In the genomic region with DNA sequence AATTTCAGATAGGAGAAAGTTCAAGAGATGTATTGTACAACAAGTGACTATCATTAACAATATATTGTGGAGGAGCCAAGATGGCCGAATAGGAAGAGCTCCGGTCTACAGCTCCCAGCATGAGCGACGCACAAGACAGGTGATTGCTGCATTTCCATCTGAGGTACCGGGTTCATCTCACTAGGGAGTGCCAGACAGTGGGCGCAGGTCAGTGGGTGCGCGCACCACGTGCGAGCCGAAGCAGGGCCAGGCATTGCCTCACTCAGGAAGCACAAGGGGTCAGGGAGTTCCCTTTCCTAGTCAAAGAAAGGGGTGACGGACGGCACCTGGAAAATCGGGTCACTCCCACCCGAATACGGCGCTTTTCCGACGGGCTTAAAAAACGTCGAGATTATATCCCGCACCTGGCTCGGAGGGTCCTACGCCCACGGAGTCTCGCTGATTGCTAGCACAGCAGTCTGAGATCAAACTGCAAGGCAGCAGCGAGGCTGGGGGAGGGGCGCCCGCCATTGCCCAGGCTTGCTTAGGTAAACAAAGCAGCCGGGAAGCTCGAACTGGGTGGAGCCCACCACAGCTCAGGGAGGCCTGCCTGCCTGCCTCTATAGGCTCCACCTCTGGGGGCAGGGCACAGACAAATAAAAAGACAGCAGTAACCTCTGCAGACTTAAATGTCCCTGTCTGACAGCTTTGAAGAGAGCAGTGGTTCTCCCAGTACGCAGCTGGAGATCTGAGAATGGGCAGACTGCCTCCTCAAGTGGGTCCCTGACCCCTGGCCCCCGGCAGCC, we compare ENCODE assay signal across 7 cellular contexts. TPM values are rescaled to one million over a fixed set of nuclear protein-coding genes. Genes with fewer than 3 reads are reported as not detected.
A peak's percentile ranks its signal among the peaks of the same experiment; 100 is the strongest.
DNase-seq lines count a peak whose midpoint lies in the region; TF ChIP-seq lines count a peak whose summit lies in the region.
"Not testable (repeated sequence)": the region's sequence is repeated elsewhere in the genome, so short reads cannot be mapped to it uniquely, and the experiment has no call there.
"Had no signal": no experiment of that assay in that cellular context is flagged by ENCODE, and none has a peak within 500 bp of the region (broad histone marks: within the 10 kb centered on the region; RNA-seq: fewer than 3 reads in every experiment).

No MANE protein-coding gene starts in this region.

- not testable (repeated sequence) for H3K27me3 Mint-ChIP-seq in neural crest cell (ENCODE audit: low read depth)

- H3K27ac ChIP-seq in SJCRH30 = not testable (repeated sequence)

- not testable (repeated sequence) for TF ChIP-seq CTCF in fibroblast of villous mesenchyme (IDR thresholded peaks at IDR 0.05; ENCODE audit: insufficient read depth, low read depth, low read length); neural crest cell (conservative IDR thresholded peaks at IDR 0.05)

- H3K36me3 ChIP-seq in ES-I3 (ENCODE audit: insufficient read depth, low read length); SJCRH30: not testable (repeated sequence)

- H3K9me3 Mint-ChIP-seq in neural crest cell = peaks cover 17% of the 10 kb centered on the region

- not testable (repeated sequence) for H3K4me1 ChIP-seq in ES-I3 (ENCODE audit: insufficient read depth, low read length); SJCRH30

- TF ChIP-seq RAD21 in Ishikawa (IDR thresholded peaks at IDR 0.05; ENCODE audit: low read depth) = not testable (repeated sequence)

- H3K4me3 Mint-ChIP-seq in neural crest cell = peak overlapping the region; percentile 23

- peak overlapping the region; percentile 25 for H3K9ac ChIP-seq in ES-I3 (ENCODE audit: low read depth, low read length)

- not testable (repeated sequence) for H3K9me3 ChIP-seq in ES-I3 (ENCODE audit: control insufficient read depth, insufficient read depth, low read length); SJCRH30 (replicated peaks)

- H3K27ac Mint-ChIP-seq in neural crest cell (ENCODE audit: unreplicated experiment) = peak overlapping the region; percentile 50

- not testable (repeated sequence) for H3K4me1 Mint-ChIP-seq in neural crest cell

- H3K36me3 Mint-ChIP-seq in neural crest cell (ENCODE audit: low read depth) = peaks cover 13% of the 10 kb centered on the region

- not testable (repeated sequence) for TF ChIP-seq EP300 in Ishikawa (IDR thresholded peaks at IDR 0.05; ENCODE audit: borderline replicate concordance)

- DNase-seq in NCI-H526 (lab: John Stamatoyannopoulos, UW) = peak; percentile 64 to 67
- DNase-seq in SJCRH30; fibroblast of villous mesenchyme (ENCODE audit: low read depth); neural crest cell (ENCODE audit: low read depth, low spot score): not testable (repeated sequence)

- H3K27me3 ChIP-seq in SJCRH30 = not testable (repeated sequence)

- H3K4me3 ChIP-seq in SJCRH30 = peak overlapping the region; percentile 52
- peak overlapping the region; percentile 38 for H3K4me3 ChIP-seq in fibroblast of villous mesenchyme (ENCODE audit: low read depth, low read length)

TF ChIP-seq in Ishikawa, 13 proteins besides CTCF, POLR2A, EP300 and RAD21:
- TF ChIP-seq, protein P1, sequence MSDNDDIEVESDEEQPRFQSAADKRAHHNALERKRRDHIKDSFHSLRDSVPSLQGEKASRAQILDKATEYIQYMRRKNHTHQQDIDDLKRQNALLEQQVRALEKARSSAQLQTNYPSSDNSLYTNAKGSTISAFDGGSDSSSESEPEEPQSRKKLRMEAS (IDR thresholded peaks at IDR 0.05) = 0 out of 2 replicates have a peak, but pooled peaks have one; percentile 29

RNA-seq across cellular contexts. Expression of gene MRPS33, which starts 18.0 kb away (rescaled TPM):
- 54.8 and 59.4 TPM in 2 replicates for total RNA-seq in SJCRH30 (2014; rRNA removed; shearing (Covaris generic))
- total RNA-seq in fibroblast of villous mesenchyme (20.0 and 20.7 TPM in 2 replicates), neural crest cell (48.6 and 50.8 TPM in 2 replicates)

RNA-seq across cellular contexts. Expression of gene TMEM178B, which starts 41.1 kb away (rescaled TPM):
- 0.63 and 0.73 TPM in 2 replicates for total RNA-seq in SJCRH30 (2014; rRNA removed; shearing (Covaris generic))
- total RNA-seq in fibroblast of villous mesenchyme (0.32 and 0.43 TPM in 2 replicates), neural crest cell (19.7 and 22.1 TPM in 2 replicates)
- total RNA-seq: HT1080 had no signal

Comparison
In these comparisons a context has a peak if more than half of its experiments do, and no peak if none do; other contexts are left out.
1. RNA of gene TMEM178B, which starts 41.1 kb away (total RNA-seq): 19.7 to 22.1 TPM in neural crest cell; 0.63 to 0.73 TPM in SJCRH30 and 0.32 to 0.43 TPM in fibroblast of villous mesenchyme; every median in the first group is over 10 times any median in the second.